In the genomic region with DNA sequence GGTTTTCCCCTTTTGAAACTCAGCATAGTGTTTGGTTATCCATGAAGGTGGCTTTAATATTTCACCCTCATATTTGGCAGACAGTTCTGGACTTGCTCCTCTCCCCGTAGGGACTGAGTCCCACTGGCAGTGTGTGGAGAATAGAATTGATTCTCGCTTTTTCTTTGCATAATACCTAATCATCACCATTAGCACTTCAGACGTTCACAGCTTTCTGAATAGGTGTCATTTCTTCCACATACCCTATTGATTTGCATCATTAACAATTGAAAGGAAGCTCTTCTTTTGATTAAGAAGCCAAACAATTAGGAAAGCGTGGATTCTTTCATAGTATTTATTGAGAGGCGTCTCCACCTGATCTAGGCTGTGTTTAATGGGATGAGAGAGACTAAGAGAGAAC, we compare ENCODE assay signal across 17 cellular contexts.
DNase-seq lines count a peak whose midpoint lies in the region; ATAC-seq and TF ChIP-seq lines count a peak whose summit lies in the region.
"Had no signal": no experiment of that assay in that cellular context is flagged by ENCODE, and none has a peak within 500 bp of the region (broad histone marks: within the 10 kb centered on the region; RNA-seq: fewer than 3 reads in every experiment).

No MANE protein-coding gene starts in this region.

- H3K4me3 ChIP-seq in cardiac muscle cell (peak overlapping the region; percentile 55), heart right ventricle (no peak overlapping the region), ectodermal cell (ENCODE audit: insufficient read depth, low read depth, low read length) (peak overlapping the region; percentile 71), mesodermal cell (ENCODE audit: extremely low read depth, insufficient read depth, low read length, poor library complexity, severe bottlenecking) (peak overlapping the region; percentile 68)
- no peak overlapping the region for H3K4me3 ChIP-seq in CD8-positive, alpha-beta memory T cell (ENCODE audit: low read length)
- H3K4me3 ChIP-seq: lower lobe of right lung, sigmoid colon had no signal

- no peak overlapping the region for H3K4me3 Mint-ChIP-seq in activated naive CD4-positive, alpha-beta T cell treated with anti-CD3 and anti-CD28 coated beads for 36 hours
- peak overlapping the region in 2 of 7 donors; percentile 0 to 20 for H3K4me3 Mint-ChIP-seq in CD8-positive, alpha-beta memory T cell
- no peak overlapping the region for H3K4me3 Mint-ChIP-seq in activated naive CD4-positive, alpha-beta T cell treated with anti-CD3 and anti-CD28 coated beads, Interleukin-2, amount 10 ng/mL, durations not matched to agents 7 days and 5 days

- no peak for TF ChIP-seq CTCF in cardiac muscle cell (IDR thresholded peaks at IDR 0.05; ENCODE audit: low read depth, low read length)
- TF ChIP-seq CTCF in heart right ventricle (IDR thresholded peaks at IDR 0.05): no peak

- peaks cover 55% of the 10 kb centered on the region for H3K27me3 Mint-ChIP-seq in activated naive CD4-positive, alpha-beta T cell treated with anti-CD3 and anti-CD28 coated beads for 36 hours (ENCODE audit: low read depth)
- H3K27me3 Mint-ChIP-seq in CD8-positive, alpha-beta memory T cell: peaks cover 33 to 90% of the 10 kb centered on the region in 2 donors
- H3K27me3 Mint-ChIP-seq in activated naive CD4-positive, alpha-beta T cell treated with anti-CD3 and anti-CD28 coated beads, Interleukin-2, amount 10 ng/mL, durations not matched to agents 7 days and 5 days: peaks cover 46% of the 10 kb centered on the region

- no peak overlapping the region for H3K27ac Mint-ChIP-seq in activated naive CD4-positive, alpha-beta T cell treated with anti-CD3 and anti-CD28 coated beads for 36 hours
- H3K27ac Mint-ChIP-seq in CD8-positive, alpha-beta memory T cell: no peak overlapping the region
- H3K27ac Mint-ChIP-seq in activated naive CD4-positive, alpha-beta T cell treated with anti-CD3 and anti-CD28 coated beads, Interleukin-2, amount 10 ng/mL, durations not matched to agents 7 days and 5 days: no peak overlapping the region
- H3K27ac Mint-ChIP-seq: activated naive CD8-positive, alpha-beta T cell had no signal

- DNase-seq in cardiac muscle cell (ENCODE audit: low read depth in 1 of 2, low spot score in 1 of 2) (no peak), heart right ventricle (no peak)
- no peak for DNase-seq in activated naive CD4-positive, alpha-beta T cell treated with anti-CD3 and anti-CD28 coated beads for 36 hours
- DNase-seq in CD8-positive, alpha-beta memory T cell: no peak
- DNase-seq in activated naive CD4-positive, alpha-beta T cell treated with anti-CD3 and anti-CD28 coated beads, Interleukin-2, amount 10 ng/mL, durations not matched to agents 7 days and 5 days: no peak
- DNase-seq: lower lobe of right lung, MV-4-11, NCI-H187 treated with DMSO at 0.1 percent for 48 hours, NCI-H446 treated with DMSO at 0.1 percent for 48 hours, sigmoid colon, T1000 had no signal

- H3K27me3 ChIP-seq in cardiac muscle cell (no peaks in the 10 kb centered on the region), heart right ventricle (peaks cover 4 to 89% (median 78%) of the 10 kb centered on the region in 7 donors), ectodermal cell (ENCODE audit: control insufficient read depth, insufficient read depth, low read length, poor library complexity, severe bottlenecking) (no peaks in the 10 kb centered on the region)
- H3K27me3 ChIP-seq in CD8-positive, alpha-beta memory T cell (ENCODE audit: insufficient read depth, low read length, poor library complexity, severe bottlenecking): peaks cover 11% of the 10 kb centered on the region

- H3K4me1 ChIP-seq in cardiac muscle cell (ENCODE audit: low read depth): peaks cover 7% of the 10 kb centered on the region
- H3K4me1 ChIP-seq in heart right ventricle: peaks cover 0 to 14% (median 9%) of the 10 kb centered on the region in 9 donors
- peaks cover 46% of the 10 kb centered on the region for H3K4me1 ChIP-seq in ectodermal cell (ENCODE audit: control insufficient read depth, insufficient read depth, low read length)
- H3K4me1 ChIP-seq in mesodermal cell (ENCODE audit: control insufficient read depth, insufficient read depth, low read length, poor library complexity, severe bottlenecking): peaks cover 57% of the 10 kb centered on the region
- H3K4me1 ChIP-seq in CD8-positive, alpha-beta memory T cell (ENCODE audit: insufficient read depth, low read length): no peaks in the 10 kb centered on the region
- H3K4me1 ChIP-seq: lower lobe of right lung had no signal

- no peaks in the 10 kb centered on the region for H3K9me3 ChIP-seq in cardiac muscle cell (ENCODE audit: low read depth)
- no peaks in the 10 kb centered on the region for H3K9me3 ChIP-seq in heart right ventricle
- H3K9me3 ChIP-seq in ectodermal cell (ENCODE audit: control insufficient read depth, low read length): no peaks in the 10 kb centered on the region
- no peaks in the 10 kb centered on the region for H3K9me3 ChIP-seq in mesodermal cell (ENCODE audit: control insufficient read depth, low read length)
- no peaks in the 10 kb centered on the region for H3K9me3 ChIP-seq in CD8-positive, alpha-beta memory T cell (ENCODE audit: low read length)
- H3K9me3 ChIP-seq: lower lobe of right lung, sigmoid colon had no signal

- CTCF ChIA-PET in activated naive CD4-positive, alpha-beta T cell treated with anti-CD3 and anti-CD28 coated beads for 36 hours (lab: Charles Lee): no interaction called here
- CTCF ChIA-PET in CD8-positive, alpha-beta memory T cell (lab: Charles Lee): no interaction called here
- CTCF ChIA-PET in activated naive CD4-positive, alpha-beta T cell treated with anti-CD3 and anti-CD28 coated beads, Interleukin-2, amount 10 ng/mL, durations not matched to agents 7 days and 5 days (lab: Charles Lee): no interaction called here

- ATAC-seq in heart right ventricle: no peak
- no peak for ATAC-seq in HG02973 (IDR thresholded peaks at IDR 0.05; ENCODE audit: unreplicated experiment)

- H3K4me1 Mint-ChIP-seq in activated naive CD4-positive, alpha-beta T cell treated with anti-CD3 and anti-CD28 coated beads for 36 hours (ENCODE audit: low read depth): peaks cover 13% of the 10 kb centered on the region
- peaks cover 4 to 20% (median 15%) of the 10 kb centered on the region in 3 donors for H3K4me1 Mint-ChIP-seq in CD8-positive, alpha-beta memory T cell
- H3K4me1 Mint-ChIP-seq in activated naive CD4-positive, alpha-beta T cell treated with anti-CD3 and anti-CD28 coated beads, Interleukin-2, amount 10 ng/mL, durations not matched to agents 7 days and 5 days: peaks cover 13% of the 10 kb centered on the region

- no peaks in the 10 kb centered on the region for H3K9me3 Mint-ChIP-seq in activated naive CD4-positive, alpha-beta T cell treated with anti-CD3 and anti-CD28 coated beads for 36 hours
- no peaks in the 10 kb centered on the region for H3K9me3 Mint-ChIP-seq in CD8-positive, alpha-beta memory T cell
- no peaks in the 10 kb centered on the region for H3K9me3 Mint-ChIP-seq in activated naive CD4-positive, alpha-beta T cell treated with anti-CD3 and anti-CD28 coated beads, Interleukin-2, amount 10 ng/mL, durations not matched to agents 7 days and 5 days

- H3K36me3 ChIP-seq in cardiac muscle cell: no peaks in the 10 kb centered on the region
- H3K36me3 ChIP-seq in heart right ventricle: no peaks in the 10 kb centered on the region
- H3K36me3 ChIP-seq in ectodermal cell (ENCODE audit: control insufficient read depth, insufficient read depth, low read length): no peaks in the 10 kb centered on the region
- peaks cover 3% of the 10 kb centered on the region for H3K36me3 ChIP-seq in mesodermal cell (ENCODE audit: control insufficient read depth, insufficient read depth, low read length)
- no peaks in the 10 kb centered on the region for H3K36me3 ChIP-seq in CD8-positive, alpha-beta memory T cell (ENCODE audit: insufficient read depth, low read length)
- H3K36me3 ChIP-seq: lower lobe of right lung, sigmoid colon had no signal

- WGBS in heart right ventricle, 2 donors: 52 to 65% methylated on average over 5 of the region's 5 CpGs
- WGBS in ectodermal cell, 2 experiments: 0 to 2% methylated on average over 4 to 5 of the region's 5 CpGs
- WGBS in mesodermal cell (ENCODE audit: insufficient coverage in 2 of 2), 2 experiments: 19 to 20% methylated on average over 1 to 2 of the region's 5 CpGs

- no peak overlapping the region for H3K27ac ChIP-seq in cardiac muscle cell
- H3K27ac ChIP-seq in heart right ventricle: no peak overlapping the region
- no peak overlapping the region for H3K27ac ChIP-seq in ectodermal cell (ENCODE audit: insufficient read depth, low read depth, low read length, poor library complexity, severe bottlenecking)
- no peak overlapping the region for H3K27ac ChIP-seq in mesodermal cell (ENCODE audit: low read depth, low read length, severe bottlenecking)
- H3K27ac ChIP-seq in CD8-positive, alpha-beta memory T cell (ENCODE audit: low read depth, low read length): no peak overlapping the region
- H3K27ac ChIP-seq: C4-2B, KMS-11, lower lobe of right lung, sigmoid colon had no signal

- intact Hi-C loops in heart right ventricle (cut with DNase I): no loop called here
- intact Hi-C loops in activated naive CD4-positive, alpha-beta T cell treated with anti-CD3 and anti-CD28 coated beads for 36 hours (cut with micrococcal nuclease): no loop called here

- H3K36me3 Mint-ChIP-seq in activated naive CD4-positive, alpha-beta T cell treated with anti-CD3 and anti-CD28 coated beads for 36 hours (ENCODE audit: low read depth): no peaks in the 10 kb centered on the region
- no peaks in the 10 kb centered on the region for H3K36me3 Mint-ChIP-seq in CD8-positive, alpha-beta memory T cell
- no peaks in the 10 kb centered on the region for H3K36me3 Mint-ChIP-seq in activated naive CD4-positive, alpha-beta T cell treated with anti-CD3 and anti-CD28 coated beads, Interleukin-2, amount 10 ng/mL, durations not matched to agents 7 days and 5 days
- H3K36me3 Mint-ChIP-seq: activated naive CD8-positive, alpha-beta T cell had no signal

- POLR2A ChIA-PET in CD8-positive, alpha-beta memory T cell (lab: Charles Lee): no interaction called here

Comparison
In these comparisons a context has a peak if more than half of its experiments do, and no peak if none do; other contexts are left out.
1. H3K4me3 ChIP-seq: peak in cardiac muscle cell (single experiment), ectodermal cell (single experiment) and mesodermal cell (single experiment); none in heart right ventricle (0 of 10) and CD8-positive, alpha-beta memory T cell (single experiment).